ENCODE assay signal across 8 cellular contexts in the genomic region with DNA sequence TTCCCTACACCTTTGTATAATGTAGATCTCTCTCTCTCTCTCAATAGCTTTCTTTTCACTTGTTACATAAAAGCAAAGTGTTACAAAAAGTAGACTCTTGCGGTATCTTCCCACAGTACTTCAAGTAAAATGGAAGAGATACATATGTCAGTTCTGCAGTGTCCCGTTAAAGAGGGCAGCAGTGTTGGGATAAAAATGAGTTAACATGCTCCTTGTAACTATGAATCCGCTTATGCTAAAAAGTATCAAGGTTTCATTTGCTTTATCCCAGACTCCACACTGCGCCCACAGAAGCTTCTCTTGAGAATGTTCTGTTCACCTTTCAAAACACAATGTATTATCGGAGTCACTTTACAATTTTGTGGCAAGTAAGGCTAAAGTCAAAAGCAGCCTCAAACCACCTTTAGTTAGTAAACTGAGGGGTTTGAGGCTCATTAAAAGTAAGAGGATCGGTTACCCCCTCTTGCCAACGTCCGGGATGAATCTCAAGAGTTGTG. TPM values are rescaled to one million over a fixed set of nuclear protein-coding genes. Genes with fewer than 3 reads are reported as not detected.
DNase-seq lines count a peak whose midpoint lies in the region; ATAC-seq lines count a peak whose summit lies in the region.

No MANE protein-coding gene starts in this region.

- H3K9me3 ChIP-seq in CD4-positive, CD25-positive, alpha-beta regulatory T cell (ENCODE audit: control insufficient read depth in 2 of 2, low read length in 2 of 2): no peaks in the 10 kb centered on the region
- H3K9me3 ChIP-seq in mucosa of rectum (ENCODE audit: control insufficient read depth in 2 of 2, low read length in 2 of 2): no peaks in the 10 kb centered on the region

- peak overlapping the region; percentile 87 for H3K9ac ChIP-seq in mucosa of rectum (ENCODE audit: low read depth in 1 of 2, low read length in 2 of 2)

- intact Hi-C loops in dendritic cell treated with granulocyte-macrophage colony-stimulating factor and Interleukin-4, amounts not matched to agents 40 ng/mL and 50 ng/mL, for 4 days (cut with micrococcal nuclease): loop anchor here (1.0 to 10.0 kb wide), 5 partner anchors 86 to 724 kb away; a partner anchor contains a TSS

- H3K27ac ChIP-seq in CD4-positive, CD25-positive, alpha-beta regulatory T cell (ENCODE audit: insufficient read depth, low read length, poor library complexity, severe bottlenecking): peak overlapping the region; percentile 89
- H3K27ac ChIP-seq in mucosa of rectum (ENCODE audit: low read depth in 2 of 2, low read length in 2 of 2): peak overlapping the region; percentile 92 to 95

- H3K27me3 Mint-ChIP-seq in CD4-positive, CD25-positive, alpha-beta regulatory T cell: peaks cover 5% of the 10 kb centered on the region
- H3K27me3 Mint-ChIP-seq in dendritic cell treated with granulocyte-macrophage colony-stimulating factor and Interleukin-4, amounts not matched to agents 40 ng/mL and 50 ng/mL, for 4 days: no peaks in the 10 kb centered on the region

- peaks cover 23 to 45% (median 32%) of the 10 kb centered on the region in 4 donors for H3K4me1 Mint-ChIP-seq in CD4-positive, CD25-positive, alpha-beta regulatory T cell
- peaks cover 21% of the 10 kb centered on the region for H3K4me1 Mint-ChIP-seq in dendritic cell treated with granulocyte-macrophage colony-stimulating factor and Interleukin-4, amounts not matched to agents 40 ng/mL and 50 ng/mL, for 4 days (ENCODE audit: low read depth)

- no peak for DNase-seq in CD4-positive, CD25-positive, alpha-beta regulatory T cell
- DNase-seq in NCI-H748 treated with DMSO at 0.1 percent for 48 hours (lab: John Stamatoyannopoulos, UW) (peak; percentile 66), nucleus accumbens (lab: John Stamatoyannopoulos, UW) (no peak)
- no peak for DNase-seq in stimulated activated CD4-positive, alpha-beta T cell treated with anti-CD3 and anti-CD28 coated beads, Interleukin-12 subunit alpha, Interleukin-12 subunit beta, amount 100 ng/mL, for 4 hours

- peaks cover 6% of the 10 kb centered on the region for H3K36me3 Mint-ChIP-seq in CD4-positive, CD25-positive, alpha-beta regulatory T cell
- H3K36me3 Mint-ChIP-seq in dendritic cell treated with granulocyte-macrophage colony-stimulating factor and Interleukin-4, amounts not matched to agents 40 ng/mL and 50 ng/mL, for 4 days (ENCODE audit: low read depth): peaks cover 7% of the 10 kb centered on the region

- H3K9me3 Mint-ChIP-seq in CD4-positive, CD25-positive, alpha-beta regulatory T cell: peaks cover 0 to 2% (median 0%) of the 10 kb centered on the region in 7 donors
- no peaks in the 10 kb centered on the region for H3K9me3 Mint-ChIP-seq in dendritic cell treated with granulocyte-macrophage colony-stimulating factor and Interleukin-4, amounts not matched to agents 40 ng/mL and 50 ng/mL, for 4 days

- ATAC-seq in CD4-positive, CD25-positive, alpha-beta regulatory T cell (ENCODE audit: low read depth in 2 of 2): no peak
- peak; percentile 2 for ATAC-seq in GM21529 (IDR thresholded peaks at IDR 0.05; ENCODE audit: unreplicated experiment)
- ATAC-seq in activated CD4-positive, CD25-positive, alpha-beta regulatory T cell treated with anti-CD3 and anti-CD28 coated beads, Interleukin-2, amount 50 U/mL, for 24 hours: no peak

- H3K4me3 ChIP-seq in CD4-positive, CD25-positive, alpha-beta regulatory T cell (ENCODE audit: low read depth, low read length): peak overlapping the region; percentile 97
- peak overlapping the region; percentile 68 to 90 for H3K4me3 ChIP-seq in mucosa of rectum (ENCODE audit: low read length in 2 of 2)

- no peaks in the 10 kb centered on the region for H3K27me3 ChIP-seq in CD4-positive, CD25-positive, alpha-beta regulatory T cell (ENCODE audit: control insufficient read depth, insufficient read depth, low read length)
- no peaks in the 10 kb centered on the region for H3K27me3 ChIP-seq in mucosa of rectum (ENCODE audit: control insufficient read depth in 2 of 2, insufficient read depth in 2 of 2, low read length in 2 of 2)

- H3K4me3 Mint-ChIP-seq in CD4-positive, CD25-positive, alpha-beta regulatory T cell: peak overlapping the region; percentile 96 to 99 (median 99)
- peak overlapping the region; percentile 84 for H3K4me3 Mint-ChIP-seq in dendritic cell treated with granulocyte-macrophage colony-stimulating factor and Interleukin-4, amounts not matched to agents 40 ng/mL and 50 ng/mL, for 4 days

- peaks cover 31% of the 10 kb centered on the region for H3K4me1 ChIP-seq in CD4-positive, CD25-positive, alpha-beta regulatory T cell (ENCODE audit: control insufficient read depth, insufficient read depth, low read length, poor library complexity, severe bottlenecking)
- peaks cover 6 to 16% of the 10 kb centered on the region in 2 donors for H3K4me1 ChIP-seq in mucosa of rectum (ENCODE audit: control insufficient read depth in 2 of 2, insufficient read depth in 2 of 2, low read length in 2 of 2)

- no peaks in the 10 kb centered on the region for H3K36me3 ChIP-seq in CD4-positive, CD25-positive, alpha-beta regulatory T cell (ENCODE audit: control insufficient read depth, insufficient read depth, low read length)
- H3K36me3 ChIP-seq in mucosa of rectum (ENCODE audit: control insufficient read depth in 2 of 2, insufficient read depth in 2 of 2, low read length in 2 of 2): no peaks in the 10 kb centered on the region

- H3K27ac Mint-ChIP-seq in CD4-positive, CD25-positive, alpha-beta regulatory T cell: peak overlapping the region; percentile 95 to 97 (median 95)
- peak overlapping the region; percentile 91 for H3K27ac Mint-ChIP-seq in dendritic cell treated with granulocyte-macrophage colony-stimulating factor and Interleukin-4, amounts not matched to agents 40 ng/mL and 50 ng/mL, for 4 days

RNA-seq across cellular contexts. Expression of a gene that starts 0.8 kb away (rescaled TPM):
- 85.3 TPM for total RNA-seq in CD4-positive, CD25-positive, alpha-beta regulatory T cell
- 10 to 100 TPM; 11.6 to 17.6 (median 14.9) TPM for polyA plus RNA-seq in CD4-positive, CD25-positive, alpha-beta regulatory T cell
